ENCODE assay signal across 23 cellular contexts in the genomic region with DNA sequence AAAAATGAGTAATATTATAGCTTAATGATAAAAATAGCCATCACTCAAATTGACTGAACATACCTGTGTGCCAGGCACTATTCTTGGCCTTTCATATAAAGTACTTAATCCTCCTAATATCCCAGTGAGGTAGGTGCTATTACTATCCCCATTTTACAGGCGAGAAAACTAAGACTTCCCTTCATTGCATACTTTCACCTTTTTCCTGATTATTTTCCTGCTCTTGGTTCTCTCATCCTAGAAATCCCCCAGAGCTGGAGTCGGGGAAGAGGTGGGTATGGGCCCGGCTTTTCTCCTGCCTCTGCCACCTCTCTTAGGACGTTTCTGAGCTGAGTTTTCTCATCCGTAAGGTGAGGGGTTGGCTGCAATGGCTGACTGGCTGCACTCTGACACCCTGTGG. TPM values are rescaled to one million over a fixed set of nuclear protein-coding genes. Genes with fewer than 3 reads are reported as not detected.
A peak's percentile ranks its signal among the peaks of the same experiment; 100 is the strongest.
DNase-seq lines count a peak whose midpoint lies in the region; ATAC-seq, FAIRE-seq and TF ChIP-seq lines count a peak whose summit lies in the region.
"Had no signal": no experiment of that assay in that cellular context is flagged by ENCODE, and none has a peak within 500 bp of the region (broad histone marks: within the 10 kb centered on the region; RNA-seq: fewer than 3 reads in every experiment).

No MANE protein-coding gene starts in this region.

- TF ChIP-seq EP300 in A549 (IDR thresholded peaks at IDR 0.05): no peak

- no peak for TF ChIP-seq POLR2A in A549 (IDR thresholded peaks at IDR 0.05; ENCODE audit: low read length)

- H3K27me3 ChIP-seq in BLaER1 treated with 17β-estradiol and CSF1 and Interleukin-3, amounts not matched to agents 10 nM and 100 nM: peaks cover 0 to 18% (median 8%) of the 10 kb centered on the region in 11 experiments; a peak in 14 of 22 replicates
- H3K27me3 ChIP-seq in smooth muscle cell (ENCODE audit: low read depth) (peaks cover 17% of the 10 kb centered on the region), endodermal cell (ENCODE audit: control insufficient read depth, insufficient read depth, low read length, poor library complexity, severe bottlenecking) (peaks cover 58% of the 10 kb centered on the region)
- H3K27me3 ChIP-seq: esophagus muscularis mucosa had no signal

- ATAC-seq in A549: no peak
- no peak for ATAC-seq in naive thymus-derived CD8-positive, alpha-beta T cell
- ATAC-seq in HG03520 (IDR thresholded peaks at IDR 0.05; ENCODE audit: unreplicated experiment): no peak
- ATAC-seq: effector memory CD8-positive, alpha-beta T cell; foreskin keratinocyte; heart right ventricle; upper lobe of right lung had no signal

- peaks cover 0 to 23% (median 6%) of the 10 kb centered on the region in 5 donors for H3K27me3 Mint-ChIP-seq in naive thymus-derived CD8-positive, alpha-beta T cell
- peaks cover 67% of the 10 kb centered on the region for H3K27me3 Mint-ChIP-seq in endodermal cell (ENCODE audit: insufficient read depth)

- H3K27ac ChIP-seq in A549 (no peak overlapping the region; a peak in 1 of 6 replicates), SK-N-MC (no peak overlapping the region), smooth muscle cell (ENCODE audit: low read depth) (no peak overlapping the region), endodermal cell (ENCODE audit: low read depth, low read length) (no peak overlapping the region)
- no peak overlapping the region for H3K27ac ChIP-seq in BLaER1 treated with 17β-estradiol and CSF1 and Interleukin-3, amounts not matched to agents 10 nM and 100 nM
- H3K27ac ChIP-seq: cardiac muscle cell, coronary artery, esophagus muscularis mucosa, foreskin keratinocyte, heart right ventricle, upper lobe of right lung, WERI-Rb-1 had no signal

- WGBS in A549 (ENCODE audit: missing lambda C conversion rate): 80% methylated on average over 5 of the region's 5 CpGs
- WGBS in smooth muscle cell (ENCODE audit: low lambda C conversion rate): 82% methylated on average over 5 of the region's 5 CpGs
- WGBS in endodermal cell (ENCODE audit: insufficient coverage in 1 of 2, insufficient read length in 1 of 2), 2 experiments: 80 to 94% methylated on average over 2 to 5 of the region's 5 CpGs

- H2AFZ ChIP-seq in smooth muscle cell (ENCODE audit: low read depth): no peak overlapping the region

- peak overlapping the region in 3 of 11 experiments; percentile 76 to 84 (median 84); a peak in 2 of 22 replicates for H3K9ac ChIP-seq in BLaER1 treated with 17β-estradiol and CSF1 and Interleukin-3, amounts not matched to agents 10 nM and 100 nM
- H3K9ac ChIP-seq in SK-N-MC (ENCODE audit: insufficient read length) (no peak overlapping the region), smooth muscle cell (ENCODE audit: low read depth) (no peak overlapping the region), endodermal cell (ENCODE audit: extremely low read depth, low read length, poor library complexity, severe bottlenecking) (no peak overlapping the region)

- H3K4me1 ChIP-seq in A549: peaks cover 22% of the 10 kb centered on the region; the same call in 2 of the 3 replicates
- peaks cover 29 to 73% (median 52%) of the 10 kb centered on the region in 10 experiments for H3K4me1 ChIP-seq in BLaER1 treated with 17β-estradiol and CSF1 and Interleukin-3, amounts not matched to agents 10 nM and 100 nM
- no peaks in the 10 kb centered on the region for H3K4me1 ChIP-seq in smooth muscle cell (ENCODE audit: low read depth)
- H3K4me1 ChIP-seq in endodermal cell (ENCODE audit: control insufficient read depth, insufficient read depth, low read length): no peaks in the 10 kb centered on the region
- H3K4me1 ChIP-seq: foreskin keratinocyte, upper lobe of right lung had no signal

- H3K9me3 ChIP-seq in A549: no peaks in the 10 kb centered on the region
- no peaks in the 10 kb centered on the region for H3K9me3 ChIP-seq in BLaER1 treated with 17β-estradiol and CSF1 and Interleukin-3, amounts not matched to agents 10 nM and 100 nM (replicated peaks in 1 of 11)
- no peaks in the 10 kb centered on the region for H3K9me3 ChIP-seq in SK-N-MC (ENCODE audit: low read depth, low read length)
- H3K9me3 ChIP-seq in smooth muscle cell (replicated peaks; ENCODE audit: low read depth): no peaks in the 10 kb centered on the region
- H3K9me3 ChIP-seq in endodermal cell (ENCODE audit: control insufficient read depth, low read length): no peaks in the 10 kb centered on the region
- H3K9me3 ChIP-seq: esophagus muscularis mucosa, heart right ventricle, upper lobe of right lung had no signal

- H4K20me1 ChIP-seq in BLaER1 treated with 17β-estradiol and CSF1 and Interleukin-3, amounts not matched to agents 10 nM and 100 nM: peaks cover 0 to 37% (median 29%) of the 10 kb centered on the region in 11 experiments; a peak in 16 of 22 replicates
- no peaks in the 10 kb centered on the region for H4K20me1 ChIP-seq in smooth muscle cell (ENCODE audit: low read depth)

- no peak for DNase-seq in A549 (ENCODE audit: low read depth in 1 of 2, low spot score in 1 of 2)
- no peak for DNase-seq in SK-N-MC (ENCODE audit: low read depth, low spot score)
- DNase-seq in naive thymus-derived CD8-positive, alpha-beta T cell: no peak
- no peak for DNase-seq in smooth muscle cell (lab: John Stamatoyannopoulos, UW; ENCODE audit: unreplicated experiment)
- DNase-seq in hepatic stellate cell (ENCODE audit: low spot score): no peak
- no peak for DNase-seq in endodermal cell
- DNase-seq: activated CD4-positive, alpha-beta T cell treated with anti-CD3 and anti-CD28 coated beads, Interleukin-2, amount 10 ng/mL, durations not matched to agents 24 days and 14 days; activated naive CD4-positive, alpha-beta T cell treated with anti-CD3 and anti-CD28 coated beads, Interleukin-2, amount 10 ng/mL, durations not matched to agents 7 days and 5 days; aorta; effector memory CD8-positive, alpha-beta T cell; foreskin keratinocyte; heart right ventricle; NCI-H510A treated with DMSO at 0.1 percent for 48 hours; Right ventricle myocardium superior; T-helper 9 cell; upper lobe of right lung; WERI-Rb-1 had no signal

- H3F3A ChIP-seq in smooth muscle cell (ENCODE audit: low read depth): peaks cover 7% of the 10 kb centered on the region

- H3K27ac Mint-ChIP-seq in naive thymus-derived CD8-positive, alpha-beta T cell: no peak overlapping the region
- no peak overlapping the region for H3K27ac Mint-ChIP-seq in endodermal cell
- H3K27ac Mint-ChIP-seq: activated naive CD4-positive, alpha-beta T cell treated with anti-CD3 and anti-CD28 coated beads, Interleukin-2, amount 10 ng/mL, durations not matched to agents 7 days and 5 days; CD14-positive monocyte had no signal

- H3K36me3 Mint-ChIP-seq in naive thymus-derived CD8-positive, alpha-beta T cell: peaks cover 0 to 12% (median 0%) of the 10 kb centered on the region in 3 donors
- H3K36me3 Mint-ChIP-seq in endodermal cell (ENCODE audit: low read depth): no peaks in the 10 kb centered on the region
- H3K36me3 Mint-ChIP-seq: activated naive CD4-positive, alpha-beta T cell treated with anti-CD3 and anti-CD28 coated beads, Interleukin-2, amount 10 ng/mL, durations not matched to agents 7 days and 5 days had no signal

- no peaks in the 10 kb centered on the region for H3K79me2 ChIP-seq in smooth muscle cell (ENCODE audit: low read depth)

- POLR2A ChIA-PET in A549 (lab: Yijun Ruan, JAX): interaction anchor here (1.5 kb wide), 1 partner anchor 10 kb away, joined by 3 read pairs; no protein-coding TSS in a partner anchor
- POLR2A ChIA-PET in naive thymus-derived CD8-positive, alpha-beta T cell (lab: Charles Lee): interaction anchor here (3.2 to 6.2 kb wide), 3 partner anchors 29 to 109 kb away, joined by 16 to 57 read pairs (median 50); partner anchors contain the start of gene CBX6

- H3K4me3 ChIP-seq in A549 (no peak overlapping the region), SK-N-MC (peak overlapping the region; percentile 90), smooth muscle cell (no peak overlapping the region), endodermal cell (ENCODE audit: low read length) (no peak overlapping the region)
- H3K4me3 ChIP-seq in BLaER1 treated with 17β-estradiol and CSF1 and Interleukin-3, amounts not matched to agents 10 nM and 100 nM: peak overlapping the region in 2 of 10 experiments; percentile 73 to 80; a peak in 1 of 20 replicates
- H3K4me3 ChIP-seq: cardiac muscle cell, esophagus muscularis mucosa, heart right ventricle, upper lobe of right lung had no signal

- no peaks in the 10 kb centered on the region for H3K36me3 ChIP-seq in BLaER1 treated with 17β-estradiol and CSF1 and Interleukin-3, amounts not matched to agents 10 nM and 100 nM
- H3K36me3 ChIP-seq in SK-N-MC (ENCODE audit: insufficient read depth, low read length) (no peaks in the 10 kb centered on the region), smooth muscle cell (ENCODE audit: low read depth) (no peaks in the 10 kb centered on the region), endodermal cell (ENCODE audit: control insufficient read depth, insufficient read depth, low read length) (no peaks in the 10 kb centered on the region)
- H3K36me3 ChIP-seq: cardiac muscle cell, esophagus muscularis mucosa, heart right ventricle, upper lobe of right lung, WERI-Rb-1 had no signal

- TF ChIP-seq CTCF in A549 (IDR thresholded peaks at IDR 0.05) (no peak), smooth muscle cell (IDR thresholded peaks at IDR 0.05; ENCODE audit: borderline replicate concordance, insufficient read depth, poor library complexity, severe bottlenecking) (no peak), endodermal cell (conservative IDR thresholded peaks at IDR 0.05) (no peak)

- TF ChIP-seq RAD21 in A549 (conservative IDR thresholded peaks at IDR 0.05 in 1 of 2, IDR thresholded peaks at IDR 0.05 in 1 of 2): no peak

- no peaks in the 10 kb centered on the region for H3K9me3 Mint-ChIP-seq in naive thymus-derived CD8-positive, alpha-beta T cell
- no peaks in the 10 kb centered on the region for H3K9me3 Mint-ChIP-seq in endodermal cell
- H3K9me3 Mint-ChIP-seq: activated CD4-positive, alpha-beta T cell treated with anti-CD3 and anti-CD28 coated beads, Interleukin-2, amount 10 ng/mL, durations not matched to agents 24 days and 14 days; activated naive CD4-positive, alpha-beta T cell treated with anti-CD3 and anti-CD28 coated beads, Interleukin-2, amount 10 ng/mL, durations not matched to agents 7 days and 5 days; effector memory CD8-positive, alpha-beta T cell had no signal

- peak overlapping the region; percentile 39 to 90 (median 85) for H3K4me3 Mint-ChIP-seq in naive thymus-derived CD8-positive, alpha-beta T cell
- H3K4me3 Mint-ChIP-seq in endodermal cell: no peak overlapping the region

- FAIRE-seq in A549 (lab: Jason Lieb, UNC): no peak

- CTCF ChIA-PET in A549 (lab: Yijun Ruan, JAX): interaction anchor here (0.9 to 6.2 kb wide), 3 partner anchors 13 to 74 kb away, joined by 3 to 95 read pairs (median 4); no protein-coding TSS in a partner anchor

- peaks cover 19 to 32% (median 29%) of the 10 kb centered on the region in 4 donors for H3K4me1 Mint-ChIP-seq in naive thymus-derived CD8-positive, alpha-beta T cell
- H3K4me1 Mint-ChIP-seq in endodermal cell: peaks cover 3% of the 10 kb centered on the region

- H3K4me2 ChIP-seq in A549 (peak overlapping the region; percentile 36; the same call in 2 of the 3 replicates), smooth muscle cell (no peak overlapping the region)
- peak overlapping the region; percentile 84 to 99 (median 94) for H3K4me2 ChIP-seq in BLaER1 treated with 17β-estradiol and CSF1 and Interleukin-3, amounts not matched to agents 10 nM and 100 nM

RNA-seq across cellular contexts. Expression of gene NPTXR, which starts 2.2 kb away (rescaled TPM):
- 3.3 and 6.6 TPM in 2 replicates for polyA plus RNA-seq in A549 (2011; rRNA removed)
- 2.3 and 3.6 TPM in 2 replicates for polyA plus RNA-seq in A549 (2012; cell fraction: cytosol; rRNA removed)
- 5.8 and 6.7 TPM in 2 replicates for polyA plus RNA-seq in A549 (2012; cell fraction: nucleus; rRNA removed)
- polyA plus RNA-seq in A549 (2017; fragmentation: RNase III; extraction: RNeasy Plus Mini Kit Qiagen cat#74134 plus additional on column Dnase treatment): 9.7 to 15.3 TPM (median 14.8 TPM) in 3 replicates
- 7.7 TPM in 2 replicates for polyA minus RNA-seq in A549 (2011; rRNA and poly(A)+ RNA removed)
- 10 to 100 TPM; 11.3 to 12.6 TPM for total RNA-seq in naive thymus-derived CD8-positive, alpha-beta T cell
- 1 to 10 TPM in 1 of 3 donors, under 1 TPM in 2; 0.73 to 1.1 (median 0.87) TPM for polyA plus RNA-seq in naive thymus-derived CD8-positive, alpha-beta T cell
- 1.3 and 2.0 TPM in 2 replicates for total RNA-seq in smooth muscle cell
- polyA plus RNA-seq in smooth muscle cell: 3.2 and 3.9 TPM in 2 replicates
- total RNA-seq in endodermal cell: 1 to 10 TPM; 2.1 to 2.5 TPM
- polyA plus RNA-seq in endodermal cell (2013, experiment 1 of 2): 3.2 TPM
- 2.6 TPM for polyA plus RNA-seq in endodermal cell (2013, experiment 2 of 2)
- polyA plus RNA-seq: CD14-positive monocyte had no signal

RNA-seq across cellular contexts. Expression of gene CBX6, which starts 30.4 kb away (rescaled TPM):
- polyA plus RNA-seq in A549 (2011; rRNA removed): 9.8 and 10.4 TPM in 2 replicates
- polyA plus RNA-seq in A549 (2012; cell fraction: cytosol; rRNA removed): 7.6 and 10.4 TPM in 2 replicates
- 25.0 and 36.1 TPM in 2 replicates for polyA plus RNA-seq in A549 (2012; cell fraction: nucleus; rRNA removed)
- polyA plus RNA-seq in A549 (2017; fragmentation: RNase III; extraction: RNeasy Plus Mini Kit Qiagen cat#74134 plus additional on column Dnase treatment): 22.1 to 24.0 TPM (median 22.4 TPM) in 3 replicates
- 35.3 and 40.2 TPM in 2 replicates for polyA minus RNA-seq in A549 (2011; rRNA and poly(A)+ RNA removed)
- total RNA-seq in naive thymus-derived CD8-positive, alpha-beta T cell: 10 to 100 TPM; 66.7 TPM
- polyA plus RNA-seq in naive thymus-derived CD8-positive, alpha-beta T cell: 1 to 10 TPM; 5.8 to 6.5 (median 6.4) TPM
- 11.6 and 13.5 TPM in 2 replicates for total RNA-seq in smooth muscle cell
- polyA plus RNA-seq in smooth muscle cell: 23.9 and 27.4 TPM in 2 replicates
- 10 to 100 TPM; 12.8 to 28.2 TPM for total RNA-seq in endodermal cell
- 18.6 TPM for polyA plus RNA-seq in endodermal cell (2013, experiment 1 of 2)
- polyA plus RNA-seq in endodermal cell (2013, experiment 2 of 2): 18.3 TPM

RNA-seq across cellular contexts. Expression of gene DNAL4, which starts 47.7 kb away (rescaled TPM):
- polyA plus RNA-seq in A549 (2011; rRNA removed): 9.8 and 9.9 TPM in 2 replicates
- polyA plus RNA-seq in A549 (2012; cell fraction: cytosol; rRNA removed): 8.5 and 9.9 TPM in 2 replicates
- 5.6 and 7.2 TPM in 2 replicates for polyA plus RNA-seq in A549 (2012; cell fraction: nucleus; rRNA removed)
- 7.0 to 7.7 TPM (median 7.6 TPM) in 3 replicates for polyA plus RNA-seq in A549 (2017; fragmentation: RNase III; extraction: RNeasy Plus Mini Kit Qiagen cat#74134 plus additional on column Dnase treatment)
- polyA minus RNA-seq in A549 (2011; rRNA and poly(A)+ RNA removed): 6.0 and 8.1 TPM in 2 replicates
- total RNA-seq in naive thymus-derived CD8-positive, alpha-beta T cell: 10 to 100 TPM in 1 of 2 experiments, 1 to 10 TPM in 1; 9.3 to 11.5 TPM
- polyA plus RNA-seq in naive thymus-derived CD8-positive, alpha-beta T cell: 10 to 100 TPM; 11.2 to 14.7 (median 13.1) TPM
- 13.5 and 16.7 TPM in 2 replicates for total RNA-seq in smooth muscle cell
- 29.7 and 33.5 TPM in 2 replicates for polyA plus RNA-seq in smooth muscle cell
- total RNA-seq in endodermal cell: 10 to 100 TPM; 24.8 to 29.8 TPM
- polyA plus RNA-seq in endodermal cell (2013, experiment 1 of 2): 28.5 TPM
- polyA plus RNA-seq in endodermal cell (2013, experiment 2 of 2): 25.9 TPM
